Comparison of ENCODE assay signal across 34 cellular contexts in the genomic region with DNA sequence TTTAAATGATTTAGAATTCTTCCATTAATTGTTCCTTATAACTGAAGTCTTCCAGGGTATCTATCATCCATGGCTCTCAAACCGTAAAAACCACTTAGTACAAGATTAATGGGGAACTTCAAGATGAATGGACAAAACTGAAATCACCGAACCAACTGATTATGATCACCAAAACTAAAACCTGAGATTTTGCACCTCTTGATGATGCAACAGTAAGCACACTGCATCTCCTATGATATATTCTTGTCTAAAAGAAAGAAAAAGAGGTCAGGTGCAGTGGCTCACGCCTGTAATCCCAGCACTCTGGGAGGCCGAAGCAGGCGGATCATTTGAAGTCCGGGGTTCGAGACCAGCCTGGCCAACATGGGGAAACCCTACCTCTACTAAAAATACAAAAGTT. TPM values are rescaled to one million over a fixed set of nuclear protein-coding genes. Genes with fewer than 3 reads are reported as not detected.
A peak's percentile ranks its signal among the peaks of the same experiment; 100 is the strongest.
DNase-seq lines count a peak whose midpoint lies in the region; ATAC-seq, FAIRE-seq and TF ChIP-seq lines count a peak whose summit lies in the region.
"Had no signal": no experiment of that assay in that cellular context is flagged by ENCODE, and none has a peak within 500 bp of the region (broad histone marks: within the 10 kb centered on the region; RNA-seq: fewer than 3 reads in every experiment).

No MANE protein-coding gene starts in this region.

- no peak overlapping the region for H3K4me3 Mint-ChIP-seq in activated CD4-positive, alpha-beta T cell treated with anti-CD3 and anti-CD28 coated beads, Interleukin-2, amount 10 ng/mL, durations not matched to agents 24 days and 14 days
- no peak overlapping the region for H3K4me3 Mint-ChIP-seq in CD8-positive, alpha-beta T cell
- H3K4me3 Mint-ChIP-seq in activated CD8-positive, alpha-beta T cell treated with anti-CD3 and anti-CD28 coated beads for 36 hours = no peak overlapping the region
- no peak overlapping the region for H3K4me3 Mint-ChIP-seq in naive thymus-derived CD8-positive, alpha-beta T cell
- H3K4me3 Mint-ChIP-seq: endodermal cell; stimulated activated memory B cell treated with anti-CD40 and anti-IgM and Interleukin-4, amounts not matched to agents 10 μg/mL and 1 μg/mL and 100 μg/mL, for 72 hours; T-helper 1 cell treated with Interleukin-12 subunit alpha and Interleukin-12 subunit beta and Interleukin-4 antibody, amounts not matched to agents 30 μg/mL and 1 μg/mL, for 36 hours had no signal

- peaks cover 45% of the 10 kb centered on the region for H3K36me3 Mint-ChIP-seq in activated CD4-positive, alpha-beta T cell treated with anti-CD3 and anti-CD28 coated beads, Interleukin-2, amount 10 ng/mL, durations not matched to agents 24 days and 14 days (ENCODE audit: low read depth)
- peaks cover 48% of the 10 kb centered on the region for H3K36me3 Mint-ChIP-seq in CD8-positive, alpha-beta T cell
- peaks cover 36% of the 10 kb centered on the region for H3K36me3 Mint-ChIP-seq in activated CD8-positive, alpha-beta T cell treated with anti-CD3 and anti-CD28 coated beads for 36 hours (ENCODE audit: low read depth)
- H3K36me3 Mint-ChIP-seq in naive thymus-derived CD8-positive, alpha-beta T cell = peaks cover 3 to 38% (median 8%) of the 10 kb centered on the region in 3 donors

- H3K27ac ChIP-seq in CD8-positive, alpha-beta T cell (ENCODE audit: low read depth, low read length) = no peak overlapping the region
- H3K27ac ChIP-seq: brain microvascular endothelial cell, heart left ventricle, upper lobe of right lung had no signal

- CTCF ChIA-PET in CD8-positive, alpha-beta T cell (lab: Charles Lee) = interaction anchor here (1.1 kb wide), 1 partner anchor 111 kb away, joined by 6 read pairs; no protein-coding TSS in a partner anchor
- CTCF ChIA-PET in activated CD8-positive, alpha-beta T cell treated with anti-CD3 and anti-CD28 coated beads for 36 hours (lab: Charles Lee) = interaction anchor here (0.9 to 3.9 kb wide), 2 partner anchors 79 to 193 kb away, joined by 3 to 31 read pairs; no protein-coding TSS in a partner anchor
- CTCF ChIA-PET in HEK293T (lab: Yijun Ruan, JAX) = no interaction called here

- peaks cover 22% of the 10 kb centered on the region for H3K4me1 Mint-ChIP-seq in activated CD4-positive, alpha-beta T cell treated with anti-CD3 and anti-CD28 coated beads, Interleukin-2, amount 10 ng/mL, durations not matched to agents 24 days and 14 days
- peaks cover 34% of the 10 kb centered on the region for H3K4me1 Mint-ChIP-seq in CD8-positive, alpha-beta T cell (ENCODE audit: low read depth)
- peaks cover 19% of the 10 kb centered on the region for H3K4me1 Mint-ChIP-seq in activated CD8-positive, alpha-beta T cell treated with anti-CD3 and anti-CD28 coated beads for 36 hours (ENCODE audit: low read depth)
- peaks cover 11 to 38% (median 28%) of the 10 kb centered on the region in 4 donors for H3K4me1 Mint-ChIP-seq in naive thymus-derived CD8-positive, alpha-beta T cell

- FAIRE-seq in GM19239 (lab: Jason Lieb, UNC) = no peak
- FAIRE-seq: GM12892, kidney, TTC549 had no signal

- intact Hi-C loops in activated CD4-positive, alpha-beta T cell treated with anti-CD3 and anti-CD28 coated beads, Interleukin-2, amount 10 ng/mL, durations not matched to agents 24 days and 14 days (cut with micrococcal nuclease) = no loop called here
- intact Hi-C loops in CD8-positive, alpha-beta T cell (cut with DNase I, micrococcal nuclease) = no loop called here
- intact Hi-C loops in activated CD8-positive, alpha-beta T cell treated with anti-CD3 and anti-CD28 coated beads for 36 hours (cut with micrococcal nuclease) = no loop called here

- no peaks in the 10 kb centered on the region for H3K9me3 ChIP-seq in CD8-positive, alpha-beta T cell (ENCODE audit: low read length)
- H3K9me3 ChIP-seq: HAP-1, heart left ventricle, SK-N-SH, upper lobe of right lung had no signal

- no peak overlapping the region for H3K4me3 ChIP-seq in CD8-positive, alpha-beta T cell (ENCODE audit: low read depth, low read length)
- H3K4me3 ChIP-seq: HAP-1, heart left ventricle, upper lobe of right lung had no signal

- ATAC-seq in CD8-positive, alpha-beta T cell = no peak
- no peak for ATAC-seq in activated CD8-positive, alpha-beta T cell treated with anti-CD3 and anti-CD28 coated beads for 36 hours
- no peak for ATAC-seq in naive thymus-derived CD8-positive, alpha-beta T cell
- ATAC-seq: esophagus mucosa; heart left ventricle; left ventricle myocardium superior; stimulated activated memory B cell treated with anti-CD40 and anti-IgM and Interleukin-4, amounts not matched to agents 10 μg/mL and 1 μg/mL and 100 μg/mL, for 72 hours; upper lobe of right lung had no signal

- no peak for DNase-seq in activated CD4-positive, alpha-beta T cell treated with anti-CD3 and anti-CD28 coated beads, Interleukin-2, amount 10 ng/mL, durations not matched to agents 24 days and 14 days
- DNase-seq in activated CD4-positive, alpha-beta T cell treated with anti-CD3 and anti-CD28 coated beads, Interleukin-2, amount 50 U/mL, for 4 hours = no peak
- no peak for DNase-seq in CD8-positive, alpha-beta T cell
- DNase-seq in activated CD8-positive, alpha-beta T cell treated with anti-CD3 and anti-CD28 coated beads for 36 hours = no peak
- no peak for DNase-seq in naive thymus-derived CD8-positive, alpha-beta T cell
- no peak for DNase-seq in GM19239 (ENCODE audit: insufficient read length, low spot score)
- DNase-seq in COR-L47 (lab: John Stamatoyannopoulos, UW) = no peak
- no peak for DNase-seq in HEK293T (ENCODE audit: extremely low spot score)
- DNase-seq: activated CD8-positive, alpha-beta memory T cell treated with anti-CD3 and anti-CD28 coated beads for 24 hours; activated gamma-delta T cell treated with Interleukin-2 at 50 U/mL for 16 hours; amniotic stem cell; brain microvascular endothelial cell; cerebellar nuclear complex; dermis blood vessel endothelial cell; DMS153; endodermal cell; heart left ventricle; Karpas-422; kidney; left ventricle myocardium superior; midbrain; naive B cell; NCI-H1930; NCI-H510A treated with DMSO at 0.1 percent for 48 hours; NK-92 treated with Interleukin-12 subunit alpha and Interleukin-12 subunit beta, amount 100 ng/mL, for 24 hours; SK-N-SH; stimulated activated CD4-positive, alpha-beta T cell treated with anti-CD3 and anti-CD28 coated beads, Interleukin-15, amount 100 ng/mL, for 24 hours; upper lobe of right lung had no signal

- H3K9me3 Mint-ChIP-seq in activated CD4-positive, alpha-beta T cell treated with anti-CD3 and anti-CD28 coated beads, Interleukin-2, amount 10 ng/mL, durations not matched to agents 24 days and 14 days = no peaks in the 10 kb centered on the region
- no peaks in the 10 kb centered on the region for H3K9me3 Mint-ChIP-seq in CD8-positive, alpha-beta T cell
- no peaks in the 10 kb centered on the region for H3K9me3 Mint-ChIP-seq in activated CD8-positive, alpha-beta T cell treated with anti-CD3 and anti-CD28 coated beads for 36 hours
- H3K9me3 Mint-ChIP-seq in naive thymus-derived CD8-positive, alpha-beta T cell = no peaks in the 10 kb centered on the region
- H3K9me3 Mint-ChIP-seq: endodermal cell; naive B cell; stimulated activated memory B cell treated with anti-CD40 and anti-IgM and Interleukin-4, amounts not matched to agents 10 μg/mL and 1 μg/mL and 100 μg/mL, for 72 hours; T-helper 1 cell treated with Interleukin-12 subunit alpha and Interleukin-12 subunit beta and Interleukin-4 antibody, amounts not matched to agents 30 μg/mL and 1 μg/mL, for 36 hours had no signal

- no peaks in the 10 kb centered on the region for H3K27me3 ChIP-seq in CD8-positive, alpha-beta T cell (ENCODE audit: insufficient read depth, low read length)
- H3K27me3 ChIP-seq: brain microvascular endothelial cell, heart left ventricle, upper lobe of right lung had no signal

- H3K36me3 ChIP-seq in CD8-positive, alpha-beta T cell (ENCODE audit: insufficient read depth, low read length) = peaks cover 24% of the 10 kb centered on the region

- POLR2A ChIA-PET in CD8-positive, alpha-beta T cell (lab: Charles Lee) = interaction anchor here (0.6 to 3.5 kb wide), 2 partner anchors 18 to 138 kb away, joined by 10 to 31 read pairs; partner anchors contain the start of gene CNBP
- POLR2A ChIA-PET in activated CD8-positive, alpha-beta T cell treated with anti-CD3 and anti-CD28 coated beads for 36 hours (lab: Charles Lee) = interaction anchor here (2.7 to 3.2 kb wide), 2 partner anchors 12 to 18 kb away, joined by 8 to 19 read pairs; partner anchors contain the start of gene CNBP
- POLR2A ChIA-PET in naive thymus-derived CD8-positive, alpha-beta T cell (lab: Charles Lee) = interaction anchor here (0.6 to 0.7 kb wide), 3 partner anchors 137 to 434 kb away, joined by 4 to 5 read pairs (median 4); no protein-coding TSS in a partner anchor
- POLR2A ChIA-PET in HEK293T (lab: Yijun Ruan, JAX) = no interaction called here

- TF ChIP-seq CTCF in CD8-positive, alpha-beta T cell (IDR thresholded peaks at IDR 0.05) = no peak
- no peak for TF ChIP-seq CTCF in activated CD8-positive, alpha-beta T cell treated with anti-CD3 and anti-CD28 coated beads for 36 hours (IDR thresholded peaks at IDR 0.05)

- H3K27ac Mint-ChIP-seq in activated CD4-positive, alpha-beta T cell treated with anti-CD3 and anti-CD28 coated beads, Interleukin-2, amount 10 ng/mL, durations not matched to agents 24 days and 14 days = peak overlapping the region; percentile 41
- H3K27ac Mint-ChIP-seq in CD8-positive, alpha-beta T cell = peak overlapping the region; percentile 66
- H3K27ac Mint-ChIP-seq in activated CD8-positive, alpha-beta T cell treated with anti-CD3 and anti-CD28 coated beads for 36 hours = peak overlapping the region; percentile 55
- H3K27ac Mint-ChIP-seq in naive thymus-derived CD8-positive, alpha-beta T cell = peak overlapping the region in 6 of 10 donors; percentile 27 to 83 (median 66)
- H3K27ac Mint-ChIP-seq: endodermal cell; stimulated activated memory B cell treated with anti-CD40 and anti-IgM and Interleukin-4, amounts not matched to agents 10 μg/mL and 1 μg/mL and 100 μg/mL, for 72 hours had no signal

- H3K4me1 ChIP-seq in CD8-positive, alpha-beta T cell (ENCODE audit: insufficient read depth, low read length) = peaks cover 14% of the 10 kb centered on the region

- H3K27me3 Mint-ChIP-seq in activated CD4-positive, alpha-beta T cell treated with anti-CD3 and anti-CD28 coated beads, Interleukin-2, amount 10 ng/mL, durations not matched to agents 24 days and 14 days = peaks cover 3% of the 10 kb centered on the region
- H3K27me3 Mint-ChIP-seq in CD8-positive, alpha-beta T cell (ENCODE audit: low read depth) = no peaks in the 10 kb centered on the region
- no peaks in the 10 kb centered on the region for H3K27me3 Mint-ChIP-seq in activated CD8-positive, alpha-beta T cell treated with anti-CD3 and anti-CD28 coated beads for 36 hours
- H3K27me3 Mint-ChIP-seq in naive thymus-derived CD8-positive, alpha-beta T cell = no peaks in the 10 kb centered on the region
- H3K27me3 Mint-ChIP-seq: naive B cell; stimulated activated memory B cell treated with anti-CD40 and anti-IgM and Interleukin-4, amounts not matched to agents 10 μg/mL and 1 μg/mL and 100 μg/mL, for 72 hours had no signal

RNA-seq across cellular contexts. Expression of gene ISY1, which starts 3.6 kb away (rescaled TPM):
- 73.8 and 83.7 TPM in 2 replicates for total RNA-seq in activated CD4-positive, alpha-beta T cell treated with anti-CD3 and anti-CD28 coated beads, Interleukin-2, amount 10 ng/mL, durations not matched to agents 24 days and 14 days
- 10 to 100 TPM; 35.2 to 38.7 TPM for total RNA-seq in CD8-positive, alpha-beta T cell
- total RNA-seq in activated CD8-positive, alpha-beta T cell treated with anti-CD3 and anti-CD28 coated beads for 36 hours = 10 to 100 TPM; 66.7 to 68.5 TPM
- 10 to 100 TPM; 47.1 to 47.2 TPM for total RNA-seq in naive thymus-derived CD8-positive, alpha-beta T cell
- 100 to 1,000 TPM; 101 to 119 (median 107) TPM for polyA plus RNA-seq in naive thymus-derived CD8-positive, alpha-beta T cell

RNA-seq across cellular contexts. Expression of gene CNBP, which starts 19.2 kb away (rescaled TPM):
- total RNA-seq in activated CD4-positive, alpha-beta T cell treated with anti-CD3 and anti-CD28 coated beads, Interleukin-2, amount 10 ng/mL, durations not matched to agents 24 days and 14 days = 422 and 430 TPM in 2 replicates
- total RNA-seq in CD8-positive, alpha-beta T cell = 100 to 1,000 TPM; 296 to 301 TPM
- total RNA-seq in activated CD8-positive, alpha-beta T cell treated with anti-CD3 and anti-CD28 coated beads for 36 hours = 100 to 1,000 TPM; 453 to 454 TPM
- total RNA-seq in naive thymus-derived CD8-positive, alpha-beta T cell = 100 to 1,000 TPM; 403 to 421 TPM
- 100 to 1,000 TPM; 843 to 960 (median 927) TPM for polyA plus RNA-seq in naive thymus-derived CD8-positive, alpha-beta T cell

RNA-seq across cellular contexts. Expression of gene RAB43, which starts 42.9 kb away (rescaled TPM):
- total RNA-seq in activated CD4-positive, alpha-beta T cell treated with anti-CD3 and anti-CD28 coated beads, Interleukin-2, amount 10 ng/mL, durations not matched to agents 24 days and 14 days = 42.5 and 44.3 TPM in 2 replicates
- total RNA-seq in CD8-positive, alpha-beta T cell = 10 to 100 TPM; 45.2 to 48.6 TPM
- 10 to 100 TPM; 41.6 to 44.1 TPM for total RNA-seq in activated CD8-positive, alpha-beta T cell treated with anti-CD3 and anti-CD28 coated beads for 36 hours
- total RNA-seq in naive thymus-derived CD8-positive, alpha-beta T cell = 100 to 1,000 TPM; 122 to 130 TPM
- 10 to 100 TPM; 15.7 to 43.1 (median 27.5) TPM for polyA plus RNA-seq in naive thymus-derived CD8-positive, alpha-beta T cell
